ENCODE assay signal across 8 cellular contexts in the genomic region with DNA sequence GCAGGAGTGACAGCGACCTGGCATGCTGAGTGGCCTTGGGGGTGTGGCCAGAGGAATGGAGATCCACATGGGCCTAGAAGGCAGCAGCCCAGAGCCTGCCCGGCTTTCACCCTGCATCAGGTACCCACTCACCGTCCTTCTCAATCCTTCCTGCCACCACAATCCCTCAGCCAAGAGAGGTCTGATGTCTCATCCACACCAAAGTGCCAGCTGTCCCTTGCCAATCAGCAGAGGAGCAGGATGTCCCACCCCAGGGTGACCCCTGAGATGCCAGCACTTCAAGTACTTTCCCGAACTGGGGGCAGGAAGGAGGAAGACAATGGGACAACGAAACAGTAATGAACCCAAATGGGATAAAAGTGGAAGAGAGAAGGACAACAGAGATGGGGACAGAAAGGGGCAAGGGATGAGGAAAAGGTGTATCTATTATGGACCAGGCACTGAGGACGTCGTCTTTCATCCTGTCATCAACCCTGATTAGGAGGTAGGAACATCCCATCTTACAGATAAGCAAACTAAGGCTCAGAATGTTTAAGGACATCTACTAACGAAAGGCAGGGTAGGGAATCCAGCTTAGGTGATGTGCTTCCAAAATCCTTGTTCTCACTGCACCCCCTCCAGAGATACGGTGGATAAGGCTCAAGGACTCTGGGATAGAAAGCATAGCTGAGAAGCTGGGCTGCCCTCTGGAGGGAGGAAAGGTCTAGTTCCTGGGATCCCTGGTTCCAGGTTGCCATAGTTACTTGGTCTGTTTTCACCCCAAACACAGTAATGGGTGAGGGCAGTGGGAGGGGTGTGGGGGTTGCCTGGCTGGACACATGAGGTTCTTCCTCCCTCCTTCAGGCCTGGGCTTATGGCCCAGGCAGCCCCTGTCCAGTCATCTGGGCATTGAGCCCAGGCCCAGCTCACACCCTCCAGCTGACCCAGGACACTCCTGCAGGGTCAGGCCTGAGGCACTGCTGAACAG. TPM values are rescaled to one million over a fixed set of nuclear protein-coding genes. Genes with fewer than 3 reads are reported as not detected.
A peak's percentile ranks its signal among the peaks of the same experiment; 100 is the strongest.
DNase-seq lines count a peak whose midpoint lies in the region; ATAC-seq, FAIRE-seq and TF ChIP-seq lines count a peak whose summit lies in the region.

No MANE protein-coding gene starts in this region.

- peak overlapping the region in 17 of 21 experiments; percentile 11 to 87 (median 50) for H3K27ac ChIP-seq in skin epidermis

- no peak overlapping the region for H3K4me3 ChIP-seq in skin epidermis

- BruUV-seq in MCF 10A (replicated peaks; lab: Mats Ljungman, UMichigan) = no TSS peak

- peak; percentile 88 for DNase-seq in HTR-8/SVneo (ENCODE audit: insufficient read length, low spot score)
- DNase-seq in MCF 10A (ENCODE audit: unreplicated experiment) = peak; percentile 67
- peak; percentile 11 for DNase-seq in inferior parietal cortex (ENCODE audit: extremely low spot score)
- no peak for DNase-seq in stimulated activated CD4-positive, alpha-beta T cell treated with anti-CD3 and anti-CD28 coated beads, Interleukin-1b, Interleukin-23, amount 100 ng/mL, for 48 hours
- no peak for DNase-seq in retina

- peaks cover 17% of the 10 kb centered on the region for H3K27me3 Mint-ChIP-seq in MCF 10A (ENCODE audit: insufficient read depth, unreplicated experiment)

- no peak overlapping the region for H3K4me3 Mint-ChIP-seq in MCF 10A (ENCODE audit: unreplicated experiment)

- H3K36me3 Mint-ChIP-seq in MCF 10A (ENCODE audit: insufficient read depth, unreplicated experiment) = peaks cover 49% of the 10 kb centered on the region

- no peaks in the 10 kb centered on the region for H3K9me3 Mint-ChIP-seq in MCF 10A (ENCODE audit: unreplicated experiment)

- H3K27ac Mint-ChIP-seq in MCF 10A (ENCODE audit: low read depth, unreplicated experiment) = peak overlapping the region; percentile 17

- peaks cover 33% of the 10 kb centered on the region for H3K4me1 Mint-ChIP-seq in MCF 10A (ENCODE audit: insufficient read depth, unreplicated experiment)

- POLR2A ChIA-PET in MCF 10A (lab: Yijun Ruan, JAX) = interaction anchor here (0.7 to 1.8 kb wide), 6 partner anchors 9 to 133 kb away, joined by 3 to 4 read pairs (median 4); a partner anchor contains a TSS

- intact Hi-C loops in MCF 10A (cut with micrococcal nuclease) = loop anchor here (2.0 kb wide), 1 partner anchor 65 kb away; no protein-coding TSS in a partner anchor

- ATAC-seq in HG02981 (IDR thresholded peaks at IDR 0.05; ENCODE audit: unreplicated experiment) (no peak), HG03025 (IDR thresholded peaks at IDR 0.05; ENCODE audit: low FRiP score, unreplicated experiment) (no peak)

- peak; percentile 83 for FAIRE-seq in HTR-8/SVneo (lab: Jason Lieb, UNC)

- CTCF ChIA-PET in MCF 10A (lab: Yijun Ruan, JAX) = interaction anchor here (0.6 to 2.3 kb wide), 3 partner anchors 11 to 438 kb away, joined by 4 to 9 read pairs (median 4); no protein-coding TSS in a partner anchor

- peak; percentile 23 for TF ChIP-seq CTCF in MCF 10A (IDR thresholded peaks at IDR 0.05; ENCODE audit: unreplicated experiment)

RNA-seq across cellular contexts. Expression of a gene that starts 4.5 kb away (rescaled TPM):
- total RNA-seq in MCF 10A (2022) = 3.0 and 4.3 TPM in 2 replicates

RNA-seq across cellular contexts. Expression of a gene that starts 14.4 kb away (rescaled TPM):
- total RNA-seq in MCF 10A (2022) = 65.6 and 86.5 TPM in 2 replicates

RNA-seq across cellular contexts. Expression of a gene that starts 16.4 kb away (rescaled TPM):
- total RNA-seq in MCF 10A (2022) = 4.8 and 5.8 TPM in 2 replicates

RNA-seq across cellular contexts. Expression of a gene that starts 38.1 kb away (rescaled TPM):
- 0.17 and 0.19 TPM in 2 replicates for total RNA-seq in MCF 10A (2022)

RNA-seq across cellular contexts. Expression of a gene that starts 40.3 kb away (rescaled TPM):
- total RNA-seq in MCF 10A (2022) = 3.7 and 5.4 TPM in 2 replicates

Comparison
In these comparisons a context has a peak if more than half of its experiments do, and no peak if none do; other contexts are left out.
1. DNase-seq: peak in HTR-8/SVneo (single experiment), MCF 10A (single experiment) and inferior parietal cortex (single experiment); none in stimulated activated CD4-positive, alpha-beta T cell treated with anti-CD3 and anti-CD28 coated beads, Interleukin-1b, Interleukin-23, amount 100 ng/mL, for 48 hours (single experiment) and retina (single experiment).